8 cellular contexts compared by ENCODE assay signal in genomic region chr6:3750324-3751018, GRCh38. TPM values are rescaled to one million over a fixed set of nuclear protein-coding genes. Genes with fewer than 3 reads are reported as not detected.
DNase-seq lines count a peak whose midpoint lies in the region; ATAC-seq and TF ChIP-seq lines count a peak whose summit lies in the region.

No MANE protein-coding gene starts in this region.

- TF ChIP-seq POLR2A in body of pancreas (IDR thresholded peaks at IDR 0.05) = peak; percentile 23 to 51 (median 50)

- H3K27me3 ChIP-seq in body of pancreas = no peaks in the 10 kb centered on the region
- H3K27me3 ChIP-seq in psoas muscle (ENCODE audit: insufficient read depth in 3 of 3, low read length in 2 of 3) = no peaks in the 10 kb centered on the region

- TF ChIP-seq CTCF in body of pancreas (IDR thresholded peaks at IDR 0.05) (no peak), psoas muscle (IDR thresholded peaks at IDR 0.05) (no peak), GM10248 (IDR thresholded peaks at IDR 0.05; ENCODE audit: control extremely low read depth, extremely low read depth, low read depth, missing control alignments) (no peak)

- H3K36me3 Mint-ChIP-seq in T-helper 2 cell treated with Interferon-gamma antibody and Interleukin-4, amounts not matched to agents 5 μg/mL and 100 μg/mL, for 36 hours (ENCODE audit: low read depth) = no peaks in the 10 kb centered on the region

- H3K9me3 ChIP-seq in body of pancreas = no peaks in the 10 kb centered on the region
- no peaks in the 10 kb centered on the region for H3K9me3 ChIP-seq in psoas muscle

- ATAC-seq in body of pancreas = peak; percentile 61
- peak; percentile 23 to 56 (median 38) for ATAC-seq in psoas muscle
- ATAC-seq in GM21619 (IDR thresholded peaks at IDR 0.05; ENCODE audit: unreplicated experiment) = no peak

- 6 to 11% methylated on average over 11 to 68 of the region's 68 CpGs for WGBS in body of pancreas, 2 donors
- 9 to 15% (median 12%) methylated on average over 36 to 68 of the region's 68 CpGs for WGBS in psoas muscle, 3 donors

- peaks cover 3% of the 10 kb centered on the region for H3K4me1 Mint-ChIP-seq in T-helper 2 cell treated with Interferon-gamma antibody and Interleukin-4, amounts not matched to agents 5 μg/mL and 100 μg/mL, for 36 hours (ENCODE audit: low read depth)

- H3K36me3 ChIP-seq in body of pancreas (replicated peaks in 1 of 2; ENCODE audit: insufficient read depth in 1 of 2, low read depth in 2 of 2) = no peaks in the 10 kb centered on the region
- no peaks in the 10 kb centered on the region for H3K36me3 ChIP-seq in psoas muscle (ENCODE audit: insufficient read depth in 1 of 2, low read depth in 1 of 2)

- peak; percentile 16 for DNase-seq in T-helper 2 cell treated with Interferon-gamma antibody and Interleukin-4, amounts not matched to agents 5 μg/mL and 100 μg/mL, for 36 hours (ENCODE audit: low spot score)
- DNase-seq in T-helper 2 cell (no peak), NCI-H2029 (lab: John Stamatoyannopoulos, UW) (peak; percentile 47), body of pancreas (peak; percentile 76 to 85 (median 82)), psoas muscle (peak; percentile 89 to 92), GM10248 (ENCODE audit: extremely low spot score) (no peak)

- H3K27ac ChIP-seq in body of pancreas = peak overlapping the region; percentile 84 to 94 (median 90)
- H3K27ac ChIP-seq in psoas muscle = peak overlapping the region; percentile 91

- intact Hi-C loops in body of pancreas (cut with DNase I) (no loop called here), psoas muscle (cut with DNase I) (loop anchor here (5.0 kb wide), 3 partner anchors 57 to 77 kb away; no protein-coding TSS in a partner anchor)

- POLR2A ChIA-PET in GM10248 (lab: Yijun Ruan, JAX) = no interaction called here

- no peak overlapping the region for H3K27ac Mint-ChIP-seq in T-helper 2 cell treated with Interferon-gamma antibody and Interleukin-4, amounts not matched to agents 5 μg/mL and 100 μg/mL, for 36 hours

- peaks cover 48% of the 10 kb centered on the region for H3K27me3 Mint-ChIP-seq in T-helper 2 cell treated with Interferon-gamma antibody and Interleukin-4, amounts not matched to agents 5 μg/mL and 100 μg/mL, for 36 hours (ENCODE audit: low read depth)

- CTCF ChIA-PET in GM10248 (lab: Yijun Ruan, JAX) = interaction anchor here (1.3 to 8.6 kb wide), 8 partner anchors 135 to 405 kb away, joined by 5 to 113 read pairs (median 12); a partner anchor contains a TSS

- H3K4me3 ChIP-seq in body of pancreas = peak overlapping the region; percentile 27 to 38
- peak overlapping the region; percentile 14 for H3K4me3 ChIP-seq in iPS-11a (ENCODE audit: low read depth, low read length)
- H3K4me3 ChIP-seq in psoas muscle = peak overlapping the region; percentile 72

- H3K4me3 Mint-ChIP-seq in T-helper 2 cell treated with Interferon-gamma antibody and Interleukin-4, amounts not matched to agents 5 μg/mL and 100 μg/mL, for 36 hours = peak overlapping the region; percentile 47

- H3K4me1 ChIP-seq in body of pancreas (peaks cover 44% of the 10 kb centered on the region), psoas muscle (peaks cover 44% of the 10 kb centered on the region)

- no peaks in the 10 kb centered on the region for H3K9me3 Mint-ChIP-seq in T-helper 2 cell treated with Interferon-gamma antibody and Interleukin-4, amounts not matched to agents 5 μg/mL and 100 μg/mL, for 36 hours

RNA-seq across cellular contexts. Expression of gene PXDC1, which starts 1.0 kb away (rescaled TPM):
- total RNA-seq in body of pancreas (10 to 100 TPM; 30.9 to 35.6 TPM), psoas muscle (10 to 100 TPM in 3 of 4 donors, 1 to 10 TPM in 1; 9.8 to 28.1 (median 17.0) TPM)
- polyA plus RNA-seq in psoas muscle = 10 to 100 TPM; 12.2 to 32.0 (median 24.3) TPM

Comparison
In these comparisons a context has a peak if more than half of its experiments do, and no peak if none do; other contexts are left out.
1. DNase-seq: peak in T-helper 2 cell treated with Interferon-gamma antibody and Interleukin-4, amounts not matched to agents 5 μg/mL and 100 μg/mL, for 36 hours (single experiment), NCI-H2029 (single experiment), body of pancreas (4 of 4) and psoas muscle (2 of 2); none in T-helper 2 cell (0 of 5) and GM10248 (single experiment).
2. H3K4me3 ChIP-seq: peak in every context shown above with its lines; median percentile 72 in psoas muscle; 32 in body of pancreas; 14 in iPS-11a.